8 cellular contexts compared by ENCODE assay signal in genomic region chr2:175540421-175540820, GRCh38.
"Had no signal": no experiment of that assay in that cellular context is flagged by ENCODE, and none has a peak within 500 bp of the region (broad histone marks: within the 10 kb centered on the region; RNA-seq: fewer than 3 reads in every experiment).

No MANE protein-coding gene starts in this region.

- FAIRE-seq: G401.6, GM12878, GM12891, GM12892, GM18507, GM19239 had no signal

- DNase-seq: GDM1, GF-D8 had no signal

- H3K4me3 ChIP-seq: GM12878 had no signal

- ATAC-seq: GM12878 had no signal
